In genomic region chr15:67900621-67901147, GRCh38 we compare ENCODE assay signal across 16 cellular contexts.
"Had no signal": no experiment of that assay in that cellular context is flagged by ENCODE, and none has a peak within 500 bp of the region (broad histone marks: within the 10 kb centered on the region; RNA-seq: fewer than 3 reads in every experiment).

No MANE protein-coding gene starts in this region.

- H3K4me3 ChIP-seq: heart left ventricle, right atrium auricular region, sigmoid colon, smooth muscle cell had no signal

- H3K9me3 ChIP-seq: sigmoid colon had no signal

- DNase-seq: effector CD4-positive, alpha-beta T cell; heart left ventricle; hypothalamus; kidney glomerular epithelial cell; natural killer cell; sigmoid colon; stimulated activated CD4-positive, alpha-beta T cell treated with anti-CD3 and anti-CD28 coated beads, Interleukin-2, amount 100 ng/mL, for 48 hours; stimulated activated naive CD4-positive, alpha-beta T cell treated with Interleukin-2 at 50 U/mL for 16 hours; trophoblast cell had no signal

- FAIRE-seq: colon, endothelial cell of umbilical vein, frontal cortex, islet of Langerhans had no signal

- ATAC-seq: esophagus mucosa, heart left ventricle, natural killer cell had no signal

- H3K27ac ChIP-seq: heart left ventricle, right atrium auricular region, sigmoid colon had no signal

- H3K27me3 ChIP-seq: heart left ventricle, right atrium auricular region, sigmoid colon had no signal

- H3K36me3 ChIP-seq: heart left ventricle, right atrium auricular region, sigmoid colon had no signal
